1 cellular context compared by ENCODE assay signal in the genomic region with DNA sequence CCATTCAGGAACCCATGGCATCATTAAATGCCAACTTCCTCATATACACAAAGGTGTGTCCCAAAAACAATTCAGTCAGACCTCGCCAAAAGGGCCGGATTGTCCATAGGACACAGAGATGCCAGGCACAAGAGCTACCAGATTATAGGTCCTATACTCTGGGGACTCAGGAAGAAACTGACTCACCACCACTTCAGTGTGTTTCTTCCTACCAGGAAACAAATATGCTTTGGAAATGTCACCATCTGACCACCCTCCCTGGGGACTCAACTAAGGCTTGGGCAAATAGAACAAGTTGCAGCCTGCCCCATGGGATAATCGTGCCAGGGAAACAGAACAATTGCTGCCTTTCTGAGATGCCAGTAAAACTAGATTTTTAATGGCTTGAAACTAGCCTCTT.
TF ChIP-seq lines count a peak whose summit lies in the region.

No MANE protein-coding gene starts in this region.

TF ChIP-seq in HepG2, 621 proteins besides CTCF, POLR2A, EP300 and RAD21 (continued from another document):
- no peak for TF ChIP-seq EZH2 (conservative IDR thresholded peaks at IDR 0.05; ENCODE audit: low read depth, low read length)
- no peak for TF ChIP-seq ZNF136 (CRISPR knock-in tag; IDR thresholded peaks at IDR 0.05; ENCODE audit: low read depth)
- no peak for TF ChIP-seq ZFP37 (CRISPR knock-in tag; IDR thresholded peaks at IDR 0.05; ENCODE audit: borderline replicate concordance)
- no peak for TF ChIP-seq TBL1XR1 (IDR thresholded peaks at IDR 0.05; ENCODE audit: borderline replicate concordance, low read length, partially characterized antibody)
- TF ChIP-seq CHCHD3 (CRISPR knock-in tag; IDR thresholded peaks at IDR 0.05), result no peak
- TF ChIP-seq ZBTB1 (CRISPR knock-in tag; IDR thresholded peaks at IDR 0.05; ENCODE audit: borderline replicate concordance), result no peak
- TF ChIP-seq POLR2AphosphoS5 (IDR thresholded peaks at IDR 0.05; ENCODE audit: low read depth, low read length), result no peak
- TF ChIP-seq GPN1 (CRISPR knock-in tag; IDR thresholded peaks at IDR 0.05; ENCODE audit: borderline replicate concordance), result no peak
- no peak for TF ChIP-seq MLX (CRISPR knock-in tag; IDR thresholded peaks at IDR 0.05)
TF ChIP-seq in HepG2: peak in this region for 0.
